In genomic region chr7:134755422-134756022, GRCh38 we compare ENCODE assay signal across 8 cellular contexts. TPM values are rescaled to one million over a fixed set of nuclear protein-coding genes. Genes with fewer than 3 reads are reported as not detected.
DNase-seq lines count a peak whose midpoint lies in the region; ATAC-seq, FAIRE-seq and TF ChIP-seq lines count a peak whose summit lies in the region.

No MANE protein-coding gene starts in this region.

- no peaks in the 10 kb centered on the region for H3K4me1 ChIP-seq in K562 (replicated peaks in 1 of 2; ENCODE audit: control insufficient read depth in 2 of 2, insufficient read depth in 2 of 2, low read length in 2 of 2)
- H3K4me1 ChIP-seq in neural progenitor cell = no peaks in the 10 kb centered on the region

- ATAC-seq in K562 (peak; percentile 59; the same call in 1 of the 3 replicates), HG02938 (IDR thresholded peaks at IDR 0.05; ENCODE audit: unreplicated experiment) (no peak)

- TF ChIP-seq POLR2A in NB4 (IDR thresholded peaks at IDR 0.05; ENCODE audit: extremely low read depth, insufficient read length) = no peak
- no peak for TF ChIP-seq POLR2A in K562 (conservative IDR thresholded peaks at IDR 0.05)

- no peak for TF ChIP-seq EP300 in K562 (IDR thresholded peaks at IDR 0.05; ENCODE audit: low read length)

- no TSS peak for BruUV-seq in K562 (replicated peaks; lab: Mats Ljungman, UMichigan)

- H3F3A ChIP-seq in neural progenitor cell (ENCODE audit: low read depth) = no peaks in the 10 kb centered on the region

- TF ChIP-seq RAD21 in K562 (CRISPR knock-in tag; conservative IDR thresholded peaks at IDR 0.05 in 1 of 2, IDR thresholded peaks at IDR 0.05 in 1 of 2) = peak in 1 of 2 experiments; percentile 12; a peak in 2 of 4 replicates

- no peaks in the 10 kb centered on the region for H3K9me1 ChIP-seq in K562 (ENCODE audit: control insufficient read depth, insufficient read depth, low read length)

- CTCF ChIA-PET in K562 (lab: Yijun Ruan, JAX; ENCODE audit: low intra/inter-chr PET ratio) = no interaction called here

- H3K36me3 Mint-ChIP-seq in neural progenitor cell = no peaks in the 10 kb centered on the region

- H3K4me3 Mint-ChIP-seq in neural progenitor cell = no peak overlapping the region

- H3K27ac ChIP-seq in K562 (ENCODE audit: extremely low read depth, low read depth, low read length) (no peak overlapping the region), neural progenitor cell (no peak overlapping the region)

- 4% methylated on average over 1 of the region's 1 CpG for WGBS in K562 (ENCODE audit: insufficient coverage, low coverage, missing lambda C conversion rate)

- H3K4me1 Mint-ChIP-seq in neural progenitor cell = no peaks in the 10 kb centered on the region

- H3K9me3 Mint-ChIP-seq in neural progenitor cell = no peaks in the 10 kb centered on the region

- intact Hi-C loops in K562 (cut with micrococcal nuclease) = no loop called here

- FAIRE-seq in K562 (lab: Jason Lieb, UNC) = peak; percentile 77

- H3K36me3 ChIP-seq in K562 (ENCODE audit: control insufficient read depth, insufficient read depth, low read length) = no peaks in the 10 kb centered on the region
- H3K36me3 ChIP-seq in neural progenitor cell = no peaks in the 10 kb centered on the region

- no peaks in the 10 kb centered on the region for H3K27me3 Mint-ChIP-seq in neural progenitor cell (ENCODE audit: insufficient read depth, low read depth)

- H3K27me3 ChIP-seq in K562 (ENCODE audit: control insufficient read depth in 2 of 2, insufficient read depth in 2 of 2, low read length in 2 of 2) (peaks cover 11 to 15% of the 10 kb centered on the region in 2 experiments), neural progenitor cell (no peaks in the 10 kb centered on the region)

- H3K79me2 ChIP-seq in K562 (ENCODE audit: control insufficient read depth, insufficient read depth, low read length) = no peaks in the 10 kb centered on the region
- no peaks in the 10 kb centered on the region for H3K79me2 ChIP-seq in neural progenitor cell (ENCODE audit: low read depth)

- H4K20me1 ChIP-seq in K562 (replicated peaks; ENCODE audit: control insufficient read depth, insufficient read depth, low read length) (no peaks in the 10 kb centered on the region), neural progenitor cell (ENCODE audit: low read depth) (no peaks in the 10 kb centered on the region)

- in situ Hi-C loops in K562 (cut with MboI) = no loop called here

- POLR2A ChIA-PET in K562 (lab: Yijun Ruan, JAX) = interaction anchor here (0.6 kb wide), 1 partner anchor 50 kb away, joined by 3 read pairs; no protein-coding TSS in a partner anchor

- DNase-seq in CD1c-positive myeloid dendritic cell (ENCODE audit: extremely low spot score) (peak; percentile 44), NB4 (ENCODE audit: low read depth) (peak; percentile 20), K562 (ENCODE audit: extremely low read depth in 1 of 4, low spot score in 3 of 4) (peak in 1 of 4 experiments; percentile 24), neural progenitor cell (ENCODE audit: low spot score) (peak; percentile 47), NCI-H1092 (lab: John Stamatoyannopoulos, UW) (no peak), DMS153 treated with DMSO at 0.1 percent for 48 hours (lab: John Stamatoyannopoulos, UW; ENCODE audit: unreplicated experiment) (no peak), NK-92 (lab: John Stamatoyannopoulos, UW; ENCODE audit: unreplicated experiment) (no peak)

- H2AFZ ChIP-seq in K562 (ENCODE audit: low read depth, low read length) = no peak overlapping the region
- no peak overlapping the region for H2AFZ ChIP-seq in neural progenitor cell (replicated peaks)

- H3K4me3 ChIP-seq in NB4 (ENCODE audit: low read depth, low read length) (no peak overlapping the region), K562 (no peak overlapping the region), neural progenitor cell (no peak overlapping the region)

- H3K4me2 ChIP-seq in K562 (ENCODE audit: insufficient read depth, low read length) (no peak overlapping the region), neural progenitor cell (no peak overlapping the region)

- H3K9me3 ChIP-seq in K562 (replicated peaks; ENCODE audit: control insufficient read depth, insufficient read depth, low read depth, low read length) (no peaks in the 10 kb centered on the region), neural progenitor cell (ENCODE audit: low read depth) (no peaks in the 10 kb centered on the region)

- no peak overlapping the region for H3K9ac ChIP-seq in K562 (ENCODE audit: insufficient read depth in 1 of 2, low read depth in 2 of 2, low read length in 2 of 2)
- H3K9ac ChIP-seq in neural progenitor cell = no peak overlapping the region

- no peak overlapping the region for H3K27ac Mint-ChIP-seq in neural progenitor cell

- TF ChIP-seq CTCF in NB4 (IDR thresholded peaks at IDR 0.05; ENCODE audit: low read depth, low read length) = peak; percentile 55
- peak; percentile 21 to 41 (median 39); a peak in 4 of 6 replicates for TF ChIP-seq CTCF in K562 (IDR thresholded peaks at IDR 0.05 in 2 of 3, conservative IDR thresholded peaks at IDR 0.05 in 1 of 3; ENCODE audit: insufficient read depth in 2 of 3, low read depth in 1 of 3, low read length in 3 of 3)
- TF ChIP-seq CTCF in neural progenitor cell (IDR thresholded peaks at IDR 0.05) = peak; percentile 69

TF ChIP-seq in K562, 482 proteins besides CTCF, POLR2A, EP300 and RAD21:
- no peak for TF ChIP-seq SMAD4 (CRISPR knock-in tag; conservative IDR thresholded peaks at IDR 0.05)
- no peak for TF ChIP-seq SP1 (CRISPR knock-in tag; IDR thresholded peaks at IDR 0.05)
- TF ChIP-seq ZNF263 (CRISPR knock-in tag; IDR thresholded peaks at IDR 0.05; ENCODE audit: borderline replicate concordance) = no peak
- TF ChIP-seq ZFP91 (CRISPR knock-in tag; IDR thresholded peaks at IDR 0.05) = no peak
- TF ChIP-seq L3MBTL2 (IDR thresholded peaks at IDR 0.05) = no peak
- no peak for TF ChIP-seq ZNF589 (CRISPR knock-in tag; IDR thresholded peaks at IDR 0.05; ENCODE audit: low read depth)
- no peak for TF ChIP-seq ZNF184 (CRISPR knock-in tag; IDR thresholded peaks at IDR 0.05)
- TF ChIP-seq LCOR (CRISPR knock-in tag; IDR thresholded peaks at IDR 0.05) = no peak
- TF ChIP-seq MXI1 (IDR thresholded peaks at IDR 0.05; ENCODE audit: low read depth, low read length) = no peak
- TF ChIP-seq ZBED1 (IDR thresholded peaks at IDR 0.05) = no peak
- no peak for TF ChIP-seq GABPB2 (CRISPR knock-in tag; conservative IDR thresholded peaks at IDR 0.05)
- TF ChIP-seq MITF (IDR thresholded peaks at IDR 0.05) = no peak
- TF ChIP-seq NFIC (IDR thresholded peaks at IDR 0.05) = no peak
- TF ChIP-seq DDX20 (tag; IDR thresholded peaks at IDR 0.05; ENCODE audit: low read depth) = no peak
- no peak for TF ChIP-seq ZNF140 (CRISPR knock-in tag; IDR thresholded peaks at IDR 0.05)
- TF ChIP-seq SAFB (IDR thresholded peaks at IDR 0.05; ENCODE audit: borderline replicate concordance, low read depth, low read length) = no peak
- TF ChIP-seq ZNF274 (IDR thresholded peaks at IDR 0.05; ENCODE audit: borderline replicate concordance, low read depth, low read length) = no peak
- TF ChIP-seq SRSF7 (optimal IDR thresholded peaks at IDR 0.05; ENCODE audit: low read depth, low read length) = no peak
- no peak for TF ChIP-seq TCFL5 (CRISPR knock-in tag; conservative IDR thresholded peaks at IDR 0.05)

RNA-seq across cellular contexts. Expression of gene CALD1, which starts 23.9 kb away (rescaled TPM):
- total RNA-seq in K562 (2011; cell fraction: chromatin; rRNA removed; ENCODE audit: low replicate concordance) = 0.65 TPM in 1 of 2 replicates, not detected in the other
- total RNA-seq in K562 (2011; cell fraction: nucleolus; rRNA removed) = not detected in 2 replicates
- not detected in 2 replicates for total RNA-seq in K562 (2011; cell fraction: nucleoplasm; rRNA removed)
- not detected in 2 replicates for total RNA-seq in K562 (2014; rRNA removed)
- not detected in 2 replicates for total RNA-seq in K562 (2014; rRNA removed; fragmentation: Illumina TruSeq; extraction: Trizol)
- not detected in 2 replicates for total RNA-seq in K562 (2015; rRNA removed; fragmentation: Illumina TruSeq; extraction: Trizol)
- 0.40 and 0.89 TPM in 2 replicates for total RNA-seq in K562 (2021)
- polyA plus RNA-seq in K562 (2011; rRNA removed) = not detected in 2 replicates
- 0.06 and 0.18 TPM in 2 replicates for polyA plus RNA-seq in K562 (2011; cell fraction: cytosol; rRNA removed)
- polyA plus RNA-seq in K562 (2011; cell fraction: nucleus; rRNA removed) = not detected in 2 replicates
- 0.07 TPM in 1 of 2 replicates, not detected in the other for polyA plus RNA-seq in K562 (2012)
- not detected in 2 replicates for polyA plus RNA-seq in K562 (2014; fragmentation: Illumina TruSeq; extraction: Trizol)
- not detected for polyA plus RNA-seq in K562 (2014; fragmentation: Nextera tagmentation; extraction: Ambion mirVana)
- polyA plus RNA-seq in K562 (2014; rRNA removed) = not detected in 2 replicates
- polyA minus RNA-seq in K562 (2011; rRNA and poly(A)+ RNA removed) = 0.04 TPM in 1 of 2 replicates, not detected in the other
- 4.7 TPM in 1 of 2 replicates, not detected in the other for polyA minus RNA-seq in K562 (2011; cell fraction: cytosol; rRNA and poly(A)+ RNA removed)
- polyA minus RNA-seq in K562 (2011; cell fraction: nucleus; rRNA and poly(A)+ RNA removed) = 0.40 TPM in 1 of 2 replicates, not detected in the other
- 90.2 and 118 TPM in 2 replicates for total RNA-seq in neural progenitor cell (ENCODE audit: low replicate concordance)

Comparison
In these comparisons a context has a peak if more than half of its experiments do, and no peak if none do; other contexts are left out.
1. DNase-seq: peak in CD1c-positive myeloid dendritic cell (single experiment), NB4 (single experiment) and neural progenitor cell (single experiment); none in NCI-H1092 (single experiment), DMS153 treated with DMSO at 0.1 percent for 48 hours (single experiment) and NK-92 (single experiment).
2. RNA of gene CALD1, which starts 23.9 kb away (total RNA-seq): 90.2 to 118 TPM in neural progenitor cell; 0.40 to 0.89 TPM in K562; every median in the first group is over 10 times any median in the second.
3. Peak in every context shown above with its lines, with median percentiles within 50 percentile points of each other: CTCF ChIP-seq.